In the genomic region with DNA sequence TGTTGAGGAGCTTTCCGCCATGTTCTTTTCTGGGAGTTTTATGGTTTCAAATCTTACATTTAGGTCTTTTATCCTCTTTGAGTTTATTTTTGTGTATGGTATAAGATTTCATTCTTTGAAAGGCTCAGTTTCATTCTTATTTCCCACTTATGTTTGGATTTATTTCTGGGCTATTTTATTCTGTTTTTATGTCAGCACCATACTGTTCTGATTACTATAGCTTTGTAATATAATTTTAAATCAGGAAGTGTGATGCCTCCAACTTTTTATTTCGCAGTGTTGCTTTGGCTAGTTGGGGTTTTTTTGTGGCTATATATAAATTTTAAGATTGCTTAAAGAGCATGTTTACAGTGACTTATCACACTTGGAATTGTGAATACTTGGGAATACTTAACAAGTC, we compare ENCODE assay signal across 15 cellular contexts.
DNase-seq lines count a peak whose midpoint lies in the region; ATAC-seq, FAIRE-seq and TF ChIP-seq lines count a peak whose summit lies in the region.
"Had no signal": no experiment of that assay in that cellular context is flagged by ENCODE, and none has a peak within 500 bp of the region (broad histone marks: within the 10 kb centered on the region; RNA-seq: fewer than 3 reads in every experiment).

No MANE protein-coding gene starts in this region.

- peaks cover 29 to 62% of the 10 kb centered on the region in 2 experiments for H3K79me1 ChIP-seq in IMR-90 (ENCODE audit: low read depth in 1 of 2, low read length in 2 of 2)

- H4K8ac ChIP-seq in IMR-90 (ENCODE audit: low read depth in 2 of 2, low read length in 2 of 2), result no peak overlapping the region

- peaks cover 9% of the 10 kb centered on the region; the same call in 1 of the 2 replicates for H3K9me1 ChIP-seq in IMR-90 (ENCODE audit: insufficient read depth, low read length)

- no peak for TF ChIP-seq CTCF in A549 (IDR thresholded peaks at IDR 0.05)
- no peak for TF ChIP-seq CTCF in IMR-90 (conservative IDR thresholded peaks at IDR 0.05; ENCODE audit: low read depth, low read length)
- TF ChIP-seq CTCF in astrocyte (IDR thresholded peaks at IDR 0.05; ENCODE audit: insufficient read depth, low read depth, low read length), result no peak
- no peak for TF ChIP-seq CTCF in natural killer cell (IDR thresholded peaks at IDR 0.05)
- no peak for TF ChIP-seq CTCF in foreskin keratinocyte (conservative IDR thresholded peaks at IDR 0.05)

- no peak overlapping the region for H3K18ac ChIP-seq in IMR-90 (ENCODE audit: low read depth, low read length)

- in situ Hi-C loops in IMR-90 (cut with MboI; ENCODE audit: low sequenced_read_pairs), result no loop called here

- no peak for TF ChIP-seq EP300 in A549 (IDR thresholded peaks at IDR 0.05)

- no peak overlapping the region for H2AK9ac ChIP-seq in IMR-90 (replicated peaks; ENCODE audit: low read depth, low read length, poor library complexity)

- H2BK20ac ChIP-seq in IMR-90 (ENCODE audit: low read depth, low read length), result no peak overlapping the region

- H3K36me3 ChIP-seq in IMR-90 (ENCODE audit: control insufficient read depth, insufficient read depth, low read length) (no peaks in the 10 kb centered on the region; the same call in 1 of the 2 replicates), astrocyte (ENCODE audit: insufficient read depth, low read length) (no peaks in the 10 kb centered on the region)

- H2AFZ ChIP-seq in IMR-90 (replicated peaks; ENCODE audit: low read length, poor library complexity) (no peak overlapping the region), astrocyte (ENCODE audit: low read depth, low read length) (no peak overlapping the region)

- H3K79me2 ChIP-seq in astrocyte (ENCODE audit: insufficient read depth, low read length), result peaks cover 50% of the 10 kb centered on the region

- peaks cover 16% of the 10 kb centered on the region for H3K9me3 ChIP-seq in A549
- no peaks in the 10 kb centered on the region; the same call in 1 of the 2 replicates for H3K9me3 ChIP-seq in IMR-90 (ENCODE audit: control insufficient read depth, insufficient read depth, low read length)
- no peaks in the 10 kb centered on the region for H3K9me3 ChIP-seq in astrocyte (ENCODE audit: insufficient read depth, low read depth, low read length)

- no TSS peak for BruUV-seq in IMR-90 (replicated peaks; lab: Mats Ljungman, UMichigan)

- CTCF ChIA-PET in A549 (lab: Yijun Ruan, JAX) (interaction anchor here (0.6 to 28.8 kb wide), 9 partner anchors 11 to 141 kb away, joined by 3 to 316 read pairs (median 3); a partner anchor contains a TSS), IMR-90 (lab: Yijun Ruan, JAX) (no interaction called here)

- FAIRE-seq in A549 (lab: Jason Lieb, UNC) (no peak), astrocyte (lab: Jason Lieb, UNC) (no peak)

- H3K4me3 Mint-ChIP-seq in astrocyte (ENCODE audit: unreplicated experiment) (no peak overlapping the region), naive B cell (no peak overlapping the region), natural killer cell (no peak overlapping the region)
- H3K4me3 Mint-ChIP-seq: CD4-positive, CD25-positive, alpha-beta regulatory T cell had no signal

- no peak overlapping the region for H3K4ac ChIP-seq in IMR-90 (ENCODE audit: low read depth, low read length)

- TF ChIP-seq POLR2A in A549 (IDR thresholded peaks at IDR 0.05; ENCODE audit: low read length) (no peak), IMR-90 (IDR thresholded peaks at IDR 0.05; ENCODE audit: low read depth, low read length) (no peak)

- TF ChIP-seq RAD21 in A549 (conservative IDR thresholded peaks at IDR 0.05 in 1 of 2, IDR thresholded peaks at IDR 0.05 in 1 of 2), result no peak
- TF ChIP-seq RAD21 in IMR-90 (IDR thresholded peaks at IDR 0.05; ENCODE audit: low read length), result no peak

- H4K91ac ChIP-seq in IMR-90 (ENCODE audit: insufficient read depth, low read depth, low read length), result no peak overlapping the region

- no peak overlapping the region for H3K14ac ChIP-seq in IMR-90 (replicated peaks; ENCODE audit: low read depth, low read length)

- H3K4me2 ChIP-seq in A549 (no peak overlapping the region), IMR-90 (ENCODE audit: low read depth, low read length) (no peak overlapping the region), astrocyte (ENCODE audit: low read length) (no peak overlapping the region)
- H3K4me2 ChIP-seq: BLaER1 treated with 17β-estradiol and CSF1 and Interleukin-3, amounts not matched to agents 10 nM and 100 nM; KMS-11 had no signal

- H3K4me1 ChIP-seq in A549 (no peaks in the 10 kb centered on the region), IMR-90 (ENCODE audit: control insufficient read depth, insufficient read depth, low read length) (peaks cover 3% of the 10 kb centered on the region), astrocyte (ENCODE audit: insufficient read depth, low read length) (peaks cover 12% of the 10 kb centered on the region), foreskin keratinocyte (peaks cover 4% of the 10 kb centered on the region)

- 94% methylated on average over 2 of the region's 2 CpGs for WGBS in A549 (ENCODE audit: missing lambda C conversion rate)
- no CpG with 5 or more reads among the region's 2 CpGs for WGBS in IMR-90 (ENCODE audit: extremely low coverage in 2 of 2, insufficient read length in 1 of 2), 2 experiments

- H3K36me3 Mint-ChIP-seq in astrocyte (ENCODE audit: low read depth, unreplicated experiment) (peaks cover 11% of the 10 kb centered on the region), naive B cell (peaks cover 0 to 8% of the 10 kb centered on the region in 2 donors), natural killer cell (no peaks in the 10 kb centered on the region)

- POLR2A ChIA-PET in A549 (lab: Yijun Ruan, JAX), result interaction anchor here (0.6 kb wide), 1 partner anchor 85 kb away, joined by 3 read pairs; no protein-coding TSS in a partner anchor
- POLR2A ChIA-PET in IMR-90 (lab: Charles Lee; ENCODE audit: unreplicated experiment), result no interaction called here

- no peaks in the 10 kb centered on the region for H4K20me1 ChIP-seq in IMR-90 (ENCODE audit: insufficient read depth, low read length)
- H4K20me1 ChIP-seq in astrocyte (ENCODE audit: insufficient read depth, low read length), result no peaks in the 10 kb centered on the region
- H4K20me1 ChIP-seq: BLaER1 treated with 17β-estradiol and CSF1 and Interleukin-3, amounts not matched to agents 10 nM and 100 nM had no signal

- H2BK120ac ChIP-seq in IMR-90 (ENCODE audit: low read depth, low read length), result no peak overlapping the region

- DNase-seq in A549 (ENCODE audit: low read depth in 1 of 2, low spot score in 1 of 2) (no peak), IMR-90 (no peak), astrocyte (ENCODE audit: low read depth) (no peak), naive B cell (no peak), natural killer cell (no peak), foreskin keratinocyte (no peak)
- DNase-seq: AML-193; CD4-positive, CD25-positive, alpha-beta regulatory T cell; DMS 273 treated with DMSO at 0.1 percent for 48 hours; HCEC 1CT had no signal

- H3K56ac ChIP-seq in IMR-90 (ENCODE audit: extremely low read depth, insufficient read depth, low read length), result no peak overlapping the region

- H2BK5ac ChIP-seq in IMR-90 (ENCODE audit: low read depth, low read length, poor library complexity, severe bottlenecking), result no peak overlapping the region

- H3K27ac Mint-ChIP-seq in astrocyte (ENCODE audit: unreplicated experiment) (peak overlapping the region; percentile 18), naive B cell (peak overlapping the region in 4 of 6 donors; percentile 27 to 98 (median 55)), natural killer cell (no peak overlapping the region)

- no peak overlapping the region for H2BK15ac ChIP-seq in IMR-90 (ENCODE audit: low read depth, low read length)

- ATAC-seq in A549 (no peak), IMR-90 (ENCODE audit: low read depth) (no peak), naive B cell (ENCODE audit: low read depth in 2 of 2) (no peak), natural killer cell (no peak), foreskin keratinocyte (no peak), GM18907 (IDR thresholded peaks at IDR 0.05; ENCODE audit: unreplicated experiment) (no peak)

- no peak overlapping the region for H3K27ac ChIP-seq in A549
- H3K27ac ChIP-seq in IMR-90 (ENCODE audit: insufficient read depth, low read length), result no peak overlapping the region
- H3K27ac ChIP-seq in astrocyte (ENCODE audit: low read depth, low read length), result no peak overlapping the region
- no peak overlapping the region for H3K27ac ChIP-seq in foreskin keratinocyte
- H3K27ac ChIP-seq: 22Rv1; BLaER1 treated with 17β-estradiol and CSF1 and Interleukin-3, amounts not matched to agents 10 nM and 100 nM; KMS-11 had no signal

- H3K27me3 ChIP-seq in IMR-90 (ENCODE audit: control insufficient read depth, insufficient read depth, low read length) (no peaks in the 10 kb centered on the region), astrocyte (ENCODE audit: insufficient read depth, low read length) (no peaks in the 10 kb centered on the region), foreskin keratinocyte (no peaks in the 10 kb centered on the region)
- H3K27me3 ChIP-seq: BLaER1 treated with 17β-estradiol and CSF1 and Interleukin-3, amounts not matched to agents 10 nM and 100 nM had no signal

- H3K4me3 ChIP-seq in A549, result no peak overlapping the region
- no peak overlapping the region for H3K4me3 ChIP-seq in IMR-90 (ENCODE audit: insufficient read depth, low read depth, low read length)
- H3K4me3 ChIP-seq in astrocyte (ENCODE audit: insufficient read depth, low read depth, low read length), result no peak overlapping the region
- H3K4me3 ChIP-seq: BLaER1 treated with 17β-estradiol and CSF1 and Interleukin-3, amounts not matched to agents 10 nM and 100 nM had no signal

- H4K5ac ChIP-seq in IMR-90 (ENCODE audit: low read depth, low read length), result no peak overlapping the region

- dilution Hi-C loops in IMR-90 (cut with HindIII; ENCODE audit: low sequenced_read_pairs, unreplicated experiment), result no loop called here

- H3K9me3 Mint-ChIP-seq in astrocyte (ENCODE audit: unreplicated experiment) (peaks cover 6% of the 10 kb centered on the region), naive B cell (no peaks in the 10 kb centered on the region), natural killer cell (no peaks in the 10 kb centered on the region)
- H3K9me3 Mint-ChIP-seq: IgD-negative memory B cell had no signal

- H3K23ac ChIP-seq in IMR-90 (ENCODE audit: low read depth, low read length), result no peak overlapping the region

- H3K9ac ChIP-seq in IMR-90 (ENCODE audit: low read depth, low read length), result no peak overlapping the region
- no peak overlapping the region for H3K9ac ChIP-seq in astrocyte (ENCODE audit: low read length)
- H3K9ac ChIP-seq: BLaER1 treated with 17β-estradiol and CSF1 and Interleukin-3, amounts not matched to agents 10 nM and 100 nM; KMS-11 had no signal

- intact Hi-C loops in IMR-90 (cut with micrococcal nuclease) (no loop called here), natural killer cell (cut with micrococcal nuclease) (no loop called here)

- H3K4me1 Mint-ChIP-seq in astrocyte (ENCODE audit: low read depth, unreplicated experiment) (peaks cover 6% of the 10 kb centered on the region), naive B cell (peaks cover 44 to 65% (median 57%) of the 10 kb centered on the region in 3 donors), natural killer cell (peaks cover 2 to 30% of the 10 kb centered on the region in 2 donors)

- H3K27me3 Mint-ChIP-seq in astrocyte (ENCODE audit: low read depth, unreplicated experiment), result no peaks in the 10 kb centered on the region
- no peaks in the 10 kb centered on the region for H3K27me3 Mint-ChIP-seq in naive B cell
- H3K27me3 Mint-ChIP-seq in natural killer cell (ENCODE audit: low read depth in 2 of 2), result no peaks in the 10 kb centered on the region
- H3K27me3 Mint-ChIP-seq: CD4-positive, CD25-positive, alpha-beta regulatory T cell; IgD-negative memory B cell had no signal

- no peak overlapping the region for H2AK5ac ChIP-seq in IMR-90 (ENCODE audit: low read depth, low read length)

Comparison
In these comparisons a context has a peak if more than half of its experiments do, and no peak if none do; other contexts are left out.
1. H3K27ac Mint-ChIP-seq: peak in astrocyte (single experiment) and naive B cell (4 of 6); none in natural killer cell (0 of 2).